16 cellular contexts compared by ENCODE assay signal in the genomic region with DNA sequence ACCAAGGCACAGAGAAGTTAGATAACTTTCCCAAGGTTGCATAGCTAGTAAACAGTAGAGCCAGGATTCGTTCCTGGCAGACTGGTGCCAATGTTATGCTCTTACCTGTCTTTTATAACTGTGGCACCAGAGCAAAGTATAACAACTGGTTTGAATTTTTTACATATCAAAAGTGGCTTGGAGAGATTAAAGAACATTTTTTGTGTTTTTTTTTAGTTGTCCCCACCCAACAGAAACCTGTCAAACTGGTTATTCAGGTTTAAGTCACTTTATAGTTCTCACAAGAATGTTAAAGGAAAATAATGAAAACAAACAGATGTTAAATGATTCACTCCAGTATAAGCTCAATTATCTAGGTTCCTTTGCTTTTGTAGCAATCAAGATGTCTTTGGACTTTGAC. TPM values are rescaled to one million over a fixed set of nuclear protein-coding genes. Genes with fewer than 3 reads are reported as not detected.
DNase-seq lines count a peak whose midpoint lies in the region; TF ChIP-seq lines count a peak whose summit lies in the region.
"Had no signal": no experiment of that assay in that cellular context is flagged by ENCODE, and none has a peak within 500 bp of the region (broad histone marks: within the 10 kb centered on the region; RNA-seq: fewer than 3 reads in every experiment).

No MANE protein-coding gene starts in this region.

- H3K27ac ChIP-seq in esophagus squamous epithelium (peak overlapping the region; percentile 51 to 74 (median 71)), prostate gland (peak overlapping the region; percentile 33 to 35)
- H3K27ac ChIP-seq: BLaER1 had no signal

- intact Hi-C loops in esophagus squamous epithelium (cut with DNase I) (no loop called here), prostate gland (cut with DNase I) (no loop called here)

- TF ChIP-seq CTCF in esophagus squamous epithelium (IDR thresholded peaks at IDR 0.05) (no peak), prostate gland (IDR thresholded peaks at IDR 0.05) (no peak), foreskin fibroblast (IDR thresholded peaks at IDR 0.05; ENCODE audit: low read depth, low read length) (no peak)

- no peaks in the 10 kb centered on the region for H3K36me3 ChIP-seq in esophagus squamous epithelium
- no peaks in the 10 kb centered on the region for H3K36me3 ChIP-seq in prostate gland
- H3K36me3 ChIP-seq: BLaER1 had no signal

- peaks cover 25% of the 10 kb centered on the region for H3K9me3 Mint-ChIP-seq in activated naive CD8-positive, alpha-beta T cell treated with anti-CD3 and anti-CD28 coated beads for 36 hours

- H3K9me3 ChIP-seq in esophagus squamous epithelium (peaks cover 0 to 9% (median 6%) of the 10 kb centered on the region in 3 donors), prostate gland (no peaks in the 10 kb centered on the region)

- H3K4me1 Mint-ChIP-seq in activated naive CD8-positive, alpha-beta T cell treated with anti-CD3 and anti-CD28 coated beads for 36 hours: no peaks in the 10 kb centered on the region
- H3K4me1 Mint-ChIP-seq: stimulated activated effector memory CD8-positive, alpha-beta T cell treated with anti-CD3 and anti-CD28 coated beads, Interleukin-12 subunit alpha, Interleukin-12 subunit beta, amount 100 ng/mL, for 72 hours had no signal

- H3K4me1 ChIP-seq in esophagus squamous epithelium: peaks cover 7 to 48% (median 13%) of the 10 kb centered on the region in 3 donors
- H3K4me1 ChIP-seq in prostate gland (replicated peaks): peaks cover 4% of the 10 kb centered on the region
- H3K4me1 ChIP-seq: BLaER1 had no signal

- H3K27me3 ChIP-seq in esophagus squamous epithelium: no peaks in the 10 kb centered on the region
- H3K27me3 ChIP-seq in prostate gland (replicated peaks; ENCODE audit: insufficient read depth): no peaks in the 10 kb centered on the region
- H3K27me3 ChIP-seq: BLaER1 had no signal

- TF ChIP-seq POLR2A in esophagus squamous epithelium (IDR thresholded peaks at IDR 0.05): no peak
- TF ChIP-seq POLR2A in prostate gland (IDR thresholded peaks at IDR 0.05): no peak

- DNase-seq in DMS79 treated with DMSO at 0.1 percent for 48 hours (lab: John Stamatoyannopoulos, UW): peak; percentile 46
- DNase-seq in NCI-H345 treated with DMSO at 0.1 percent for 48 hours (lab: John Stamatoyannopoulos, UW; ENCODE audit: unreplicated experiment): peak; percentile 9
- no peak for DNase-seq in esophagus squamous epithelium (lab: John Stamatoyannopoulos, UW)
- DNase-seq in prostate gland (ENCODE audit: low spot score): no peak
- no peak for DNase-seq in activated naive CD8-positive, alpha-beta T cell treated with anti-CD3 and anti-CD28 coated beads for 36 hours
- DNase-seq in foreskin fibroblast: no peak
- no peak for DNase-seq in NK-92 (lab: John Stamatoyannopoulos, UW; ENCODE audit: unreplicated experiment)
- DNase-seq in NCI-H524 treated with DMSO at 0.1 percent for 48 hours (lab: John Stamatoyannopoulos, UW): no peak
- DNase-seq: activated CD4-positive, alpha-beta T cell treated with anti-CD3 and anti-CD28 coated beads, Interleukin-2, amount 50 U/mL, for 4 hours; EL; NCI-H226; stimulated activated CD4-positive, alpha-beta T cell treated with anti-CD3 and anti-CD28 coated beads, Interleukin-4, amount 100 ng/mL, for 24 hours; T-helper 9 cell had no signal

- 7 to 37% methylated on average over 1 of the region's 1 CpG for WGBS in esophagus squamous epithelium, 2 donors
- 31% methylated on average over 1 of the region's 1 CpG for WGBS in prostate gland

- H3K4me3 Mint-ChIP-seq in activated naive CD8-positive, alpha-beta T cell treated with anti-CD3 and anti-CD28 coated beads for 36 hours: no peak overlapping the region
- H3K4me3 Mint-ChIP-seq: activated T-helper 1 cell treated with anti-CD3 and anti-CD28 coated beads, Interleukin-12 subunit alpha, Interleukin-12 subunit beta, Interleukin-2, Interleukin-4 antibody, amounts not matched to agents 30 ng/mL and 10 ng/mL and 1 ng/mL, durations not matched to agents 14 hours and 24 hours and 36 hours; stimulated activated effector memory CD8-positive, alpha-beta T cell treated with anti-CD3 and anti-CD28 coated beads, Interleukin-12 subunit alpha, Interleukin-12 subunit beta, amount 100 ng/mL, for 72 hours had no signal

- peaks cover 4% of the 10 kb centered on the region for H3K27me3 Mint-ChIP-seq in activated naive CD8-positive, alpha-beta T cell treated with anti-CD3 and anti-CD28 coated beads for 36 hours

- H3K36me3 Mint-ChIP-seq in activated naive CD8-positive, alpha-beta T cell treated with anti-CD3 and anti-CD28 coated beads for 36 hours: peaks cover 7% of the 10 kb centered on the region
- H3K36me3 Mint-ChIP-seq: stimulated activated effector memory CD8-positive, alpha-beta T cell treated with anti-CD3 and anti-CD28 coated beads, Interleukin-12 subunit alpha, Interleukin-12 subunit beta, amount 100 ng/mL, for 72 hours had no signal

- H3K4me3 ChIP-seq in esophagus squamous epithelium (no peak overlapping the region), prostate gland (no peak overlapping the region), foreskin fibroblast (ENCODE audit: low read depth in 1 of 2, low read length in 2 of 2) (no peak overlapping the region)
- H3K4me3 ChIP-seq: BLaER1 had no signal

- H3K27ac Mint-ChIP-seq in activated naive CD8-positive, alpha-beta T cell treated with anti-CD3 and anti-CD28 coated beads for 36 hours: no peak overlapping the region
- H3K27ac Mint-ChIP-seq: activated T-helper 1 cell treated with anti-CD3 and anti-CD28 coated beads, Interleukin-12 subunit alpha, Interleukin-12 subunit beta, Interleukin-2, Interleukin-4 antibody, amounts not matched to agents 30 ng/mL and 10 ng/mL and 1 ng/mL, durations not matched to agents 14 hours and 24 hours and 36 hours; stimulated activated effector memory CD8-positive, alpha-beta T cell treated with anti-CD3 and anti-CD28 coated beads, Interleukin-12 subunit alpha, Interleukin-12 subunit beta, amount 100 ng/mL, for 72 hours had no signal

RNA-seq across cellular contexts. Expression of gene FAM47E, which starts 15.6 kb away (rescaled TPM):
- under 1 TPM in 2 of 4 donors, not detected in 2; 0.44 to 0.76 TPM for total RNA-seq in esophagus squamous epithelium
- total RNA-seq in prostate gland: 10 to 100 TPM; 12.3 to 15.1 TPM
- not detected for total RNA-seq in activated naive CD8-positive, alpha-beta T cell treated with anti-CD3 and anti-CD28 coated beads for 36 hours
- total RNA-seq: activated T-helper 1 cell treated with anti-CD3 and anti-CD28 coated beads, Interleukin-12 subunit alpha, Interleukin-12 subunit beta, Interleukin-2, Interleukin-4 antibody, amounts not matched to agents 30 ng/mL and 10 ng/mL and 1 ng/mL, durations not matched to agents 14 hours and 24 hours and 36 hours had no signal

RNA-seq across cellular contexts. Expression of gene SCARB2, which starts 22.3 kb away (rescaled TPM):
- total RNA-seq in esophagus squamous epithelium (10 to 100 TPM; 50.3 to 91.2 (median 72.8) TPM), prostate gland (100 to 1,000 TPM; 169 to 392 TPM)
- 1 to 10 TPM; 2.9 to 4.3 TPM for total RNA-seq in activated naive CD8-positive, alpha-beta T cell treated with anti-CD3 and anti-CD28 coated beads for 36 hours

Comparison
In these comparisons a context has a peak if more than half of its experiments do, and no peak if none do; other contexts are left out.
1. DNase-seq: peak in DMS79 treated with DMSO at 0.1 percent for 48 hours (single experiment) and NCI-H345 treated with DMSO at 0.1 percent for 48 hours (single experiment); none in esophagus squamous epithelium (single experiment), prostate gland (single experiment), activated naive CD8-positive, alpha-beta T cell treated with anti-CD3 and anti-CD28 coated beads for 36 hours (single experiment), foreskin fibroblast (0 of 2), NK-92 (single experiment) and NCI-H524 treated with DMSO at 0.1 percent for 48 hours (single experiment).
2. RNA of gene FAM47E, which starts 15.6 kb away (total RNA-seq): 12.3 to 15.1 TPM in prostate gland; 0.44 to 0.76 TPM in esophagus squamous epithelium and not detected in activated naive CD8-positive, alpha-beta T cell treated with anti-CD3 and anti-CD28 coated beads for 36 hours; every median in the first group is over 4 times any median in the second.
3. RNA of gene SCARB2, which starts 22.3 kb away (total RNA-seq): 169 to 392 TPM in prostate gland and 50.3 to 91.2 TPM in esophagus squamous epithelium; 2.9 to 4.3 TPM in activated naive CD8-positive, alpha-beta T cell treated with anti-CD3 and anti-CD28 coated beads for 36 hours; every median in the first group is over 4 times any median in the second.